Comparison of ENCODE assay signal across 19 cellular contexts in genomic region chr1:86992790-86993189, GRCh38.
DNase-seq lines count a peak whose midpoint lies in the region; ATAC-seq and TF ChIP-seq lines count a peak whose summit lies in the region.
"Had no signal": no experiment of that assay in that cellular context is flagged by ENCODE, and none has a peak within 500 bp of the region (broad histone marks: within the 10 kb centered on the region; RNA-seq: fewer than 3 reads in every experiment).

No MANE protein-coding gene starts in this region.

- DNase-seq in DMS153 treated with DMSO at 0.1 percent for 48 hours (lab: John Stamatoyannopoulos, UW; ENCODE audit: unreplicated experiment) (peak; percentile 19), DMS153 (lab: John Stamatoyannopoulos, UW) (no peak), LoVo (ENCODE audit: low spot score) (peak; percentile 33), dermis blood vessel endothelial cell (peak; percentile 24), anterior cingulate cortex (lab: John Stamatoyannopoulos, UW) (no peak)
- DNase-seq in activated CD4-positive, CD25-positive, alpha-beta regulatory T cell (lab: John Stamatoyannopoulos, UW), result no peak
- DNase-seq: 8988T; activated naive CD4-positive, alpha-beta T cell treated with anti-CD3 and anti-CD28 coated beads, Interleukin-2, amount 10 ng/mL, durations not matched to agents 7 days and 5 days; kidney glomerular epithelial cell; MM.1S; NCI-H1436 treated with DMSO at 0.1 percent for 48 hours; NCI-H2171 treated with DMSO at 0.1 percent for 48 hours; NCI-H526 treated with DMSO at 0.1 percent for 48 hours; occipital lobe; small intestine had no signal

- peaks cover 11% of the 10 kb centered on the region for H3K4me1 Mint-ChIP-seq in nephron
- H3K4me1 Mint-ChIP-seq: activated naive CD4-positive, alpha-beta T cell treated with anti-CD3 and anti-CD28 coated beads, Interleukin-2, amount 10 ng/mL, durations not matched to agents 7 days and 5 days had no signal

- TF ChIP-seq CTCF in nephron (IDR thresholded peaks at IDR 0.05; ENCODE audit: unreplicated experiment in 3 of 3), result no peak

- no peak overlapping the region for H3K4me3 Mint-ChIP-seq in nephron
- H3K4me3 Mint-ChIP-seq: activated naive CD4-positive, alpha-beta T cell treated with anti-CD3 and anti-CD28 coated beads, Interleukin-2, amount 10 ng/mL, durations not matched to agents 7 days and 5 days; activated T-helper 1 cell treated with anti-CD3 and anti-CD28 coated beads, Interleukin-12 subunit alpha, Interleukin-12 subunit beta, Interleukin-2, Interleukin-4 antibody, amounts not matched to agents 30 ng/mL and 10 ng/mL and 1 ng/mL, durations not matched to agents 14 hours and 24 hours and 36 hours; memory B cell had no signal

- peaks cover 4% of the 10 kb centered on the region for H3K36me3 Mint-ChIP-seq in nephron (ENCODE audit: low read depth)
- H3K36me3 Mint-ChIP-seq: activated naive CD4-positive, alpha-beta T cell treated with anti-CD3 and anti-CD28 coated beads, Interleukin-2, amount 10 ng/mL, durations not matched to agents 7 days and 5 days had no signal

- no peaks in the 10 kb centered on the region for H3K9me3 Mint-ChIP-seq in nephron
- H3K9me3 Mint-ChIP-seq: activated naive CD4-positive, alpha-beta T cell treated with anti-CD3 and anti-CD28 coated beads, Interleukin-2, amount 10 ng/mL, durations not matched to agents 7 days and 5 days; activated T-helper 1 cell treated with anti-CD3 and anti-CD28 coated beads, Interleukin-12 subunit alpha, Interleukin-12 subunit beta, Interleukin-2, Interleukin-4 antibody, amounts not matched to agents 30 ng/mL and 10 ng/mL and 1 ng/mL, durations not matched to agents 14 hours and 24 hours and 36 hours; memory B cell had no signal

- H3K27me3 Mint-ChIP-seq in nephron (ENCODE audit: low read depth), result no peaks in the 10 kb centered on the region
- H3K27me3 Mint-ChIP-seq: activated naive CD4-positive, alpha-beta T cell treated with anti-CD3 and anti-CD28 coated beads, Interleukin-2, amount 10 ng/mL, durations not matched to agents 7 days and 5 days; memory B cell had no signal

- ATAC-seq in HG02798 (IDR thresholded peaks at IDR 0.05; ENCODE audit: poor library complexity, unreplicated experiment), result no peak

- H3K27ac Mint-ChIP-seq in nephron, result peak overlapping the region in 2 of 3 experiments; percentile 9 to 17
- H3K27ac Mint-ChIP-seq: activated naive CD4-positive, alpha-beta T cell treated with anti-CD3 and anti-CD28 coated beads, Interleukin-2, amount 10 ng/mL, durations not matched to agents 7 days and 5 days; activated T-helper 1 cell treated with anti-CD3 and anti-CD28 coated beads, Interleukin-12 subunit alpha, Interleukin-12 subunit beta, Interleukin-2, Interleukin-4 antibody, amounts not matched to agents 30 ng/mL and 10 ng/mL and 1 ng/mL, durations not matched to agents 14 hours and 24 hours and 36 hours; memory B cell had no signal

Comparison
In these comparisons a context has a peak if more than half of its experiments do, and no peak if none do; other contexts are left out.
1. DNase-seq: peak in DMS153 treated with DMSO at 0.1 percent for 48 hours (single experiment), LoVo (single experiment) and dermis blood vessel endothelial cell (single experiment); none in DMS153 (single experiment), anterior cingulate cortex (0 of 58) and activated CD4-positive, CD25-positive, alpha-beta regulatory T cell (0 of 4).